ENCODE assay signal across 9 cellular contexts in genomic region chr16:50548659-50549560, GRCh38. TPM values are rescaled to one million over a fixed set of nuclear protein-coding genes. Genes with fewer than 3 reads are reported as not detected.
DNase-seq lines count a peak whose midpoint lies in the region; ATAC-seq, FAIRE-seq and TF ChIP-seq lines count a peak whose summit lies in the region.
"Had no signal": no experiment of that assay in that cellular context is flagged by ENCODE, and none has a peak within 500 bp of the region (broad histone marks: within the 10 kb centered on the region; RNA-seq: fewer than 3 reads in every experiment).

No MANE protein-coding gene starts in this region.

- DNase-seq in stimulated activated CD8-positive, alpha-beta memory T cell treated with anti-CD3 and anti-CD28 coated beads, Interleukin-12 subunit alpha, Interleukin-12 subunit beta, amount 100 ng/mL, for 1 hour (ENCODE audit: low read depth), result peak; percentile 10
- no peak for DNase-seq in stimulated activated CD8-positive, alpha-beta memory T cell treated with anti-CD3 and anti-CD28 coated beads, Interleukin-4, amount 100 ng/mL, for 48 hours
- DNase-seq in activated CD4-positive, CD25-positive, alpha-beta regulatory T cell treated with anti-CD3 and anti-CD28 coated beads, Interleukin-2, amount 50 U/mL, for 72 hours, result peak; percentile 55
- DNase-seq in fibroblast of villous mesenchyme (ENCODE audit: low read depth) (no peak), prostate gland (ENCODE audit: low spot score) (no peak), NCI-H1417 (lab: John Stamatoyannopoulos, UW) (no peak), D721Med (ENCODE audit: insufficient read length, low spot score) (no peak)

- H3K36me3 ChIP-seq in prostate gland, result no peaks in the 10 kb centered on the region

- peak; percentile 53 for ATAC-seq in HG03175 (IDR thresholded peaks at IDR 0.05; ENCODE audit: unreplicated experiment)

- H3K4me3 ChIP-seq in fibroblast of villous mesenchyme (ENCODE audit: low read depth, low read length) (peak overlapping the region; percentile 43), prostate gland (peak overlapping the region; percentile 63 to 77)

- no peaks in the 10 kb centered on the region for H3K4me1 ChIP-seq in prostate gland (replicated peaks)

- intact Hi-C loops in prostate gland (cut with DNase I), result loop anchor here (5.0 to 10.0 kb wide), 4 partner anchors 43 to 256 kb away; no protein-coding TSS in a partner anchor

- no peak for FAIRE-seq in D721Med (lab: Jason Lieb, UNC)

- no peak for TF ChIP-seq POLR2A in prostate gland (IDR thresholded peaks at IDR 0.05)

- TF ChIP-seq CTCF in fibroblast of villous mesenchyme (IDR thresholded peaks at IDR 0.05; ENCODE audit: insufficient read depth, low read depth, low read length) (no peak), prostate gland (IDR thresholded peaks at IDR 0.05) (no peak), D721Med (IDR thresholded peaks at IDR 0.05; ENCODE audit: insufficient read depth, missing control alignments) (no peak)

- H3K27ac ChIP-seq in prostate gland, result peak overlapping the region; percentile 41 to 72
- H3K27ac ChIP-seq: epithelial cell of prostate had no signal

- 8% methylated on average over 76 of the region's 80 CpGs for WGBS in prostate gland

- no peaks in the 10 kb centered on the region for H3K27me3 ChIP-seq in prostate gland (replicated peaks; ENCODE audit: insufficient read depth)

- H3K9me3 ChIP-seq in prostate gland, result no peaks in the 10 kb centered on the region

RNA-seq across cellular contexts. Expression of gene NKD1, which starts 0.7 kb away (rescaled TPM):
- total RNA-seq in fibroblast of villous mesenchyme (under 0.01 TPM in 1 of 2 replicates, not detected in the other), prostate gland (10 to 100 TPM in 1 of 2 donors, 1 to 10 TPM in 1; 7.0 to 13.8 TPM)

Comparison
In these comparisons a context has a peak if more than half of its experiments do, and no peak if none do; other contexts are left out.
1. DNase-seq: peak in stimulated activated CD8-positive, alpha-beta memory T cell treated with anti-CD3 and anti-CD28 coated beads, Interleukin-12 subunit alpha, Interleukin-12 subunit beta, amount 100 ng/mL, for 1 hour (single experiment) and activated CD4-positive, CD25-positive, alpha-beta regulatory T cell treated with anti-CD3 and anti-CD28 coated beads, Interleukin-2, amount 50 U/mL, for 72 hours (single experiment); none in stimulated activated CD8-positive, alpha-beta memory T cell treated with anti-CD3 and anti-CD28 coated beads, Interleukin-4, amount 100 ng/mL, for 48 hours (single experiment), fibroblast of villous mesenchyme (single experiment), prostate gland (single experiment), NCI-H1417 (0 of 3) and D721Med (single experiment).